10 cellular contexts compared by ENCODE assay signal in the genomic region with DNA sequence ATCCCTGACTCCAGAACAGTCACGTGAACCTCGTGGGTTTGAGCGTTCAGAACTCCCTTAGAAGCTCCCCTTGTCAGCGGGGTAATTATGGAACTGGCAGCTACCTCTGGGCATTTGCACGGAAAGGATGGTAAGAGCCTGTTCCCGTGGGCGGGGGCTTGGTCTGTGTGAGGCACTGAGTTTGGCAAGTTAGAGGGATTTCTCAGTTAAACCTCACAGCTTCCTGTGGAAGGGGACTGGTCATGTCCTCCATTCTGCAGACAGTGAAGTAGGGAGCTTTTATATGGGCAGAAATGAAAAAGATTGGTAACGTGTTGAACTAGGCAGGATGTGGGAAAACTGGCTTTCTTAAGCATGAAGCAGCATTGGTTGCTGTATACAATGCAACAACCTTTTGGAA. TPM values are rescaled to one million over a fixed set of nuclear protein-coding genes. Genes with fewer than 3 reads are reported as not detected.
DNase-seq lines count a peak whose midpoint lies in the region; ATAC-seq and TF ChIP-seq lines count a peak whose summit lies in the region.
"Had no signal": no experiment of that assay in that cellular context is flagged by ENCODE, and none has a peak within 500 bp of the region (broad histone marks: within the 10 kb centered on the region; RNA-seq: fewer than 3 reads in every experiment).

No MANE protein-coding gene starts in this region.

- no peaks in the 10 kb centered on the region for H3K27me3 ChIP-seq in rectal smooth muscle tissue (ENCODE audit: control insufficient read depth, insufficient read depth, low read length)

- peaks cover 26% of the 10 kb centered on the region for H3K4me1 ChIP-seq in rectal smooth muscle tissue (ENCODE audit: control insufficient read depth, insufficient read depth, low read length)

- peak overlapping the region; percentile 13 for H3K4me3 ChIP-seq in GM12875 (ENCODE audit: low read depth, low read length)
- no peak overlapping the region for H3K4me3 ChIP-seq in rectal smooth muscle tissue (ENCODE audit: low read length)

- no peak for TF ChIP-seq CTCF in GM12875 (IDR thresholded peaks at IDR 0.05; ENCODE audit: borderline replicate concordance, insufficient read depth, low read depth, low read length)

- H3K27ac Mint-ChIP-seq in activated naive CD4-positive, alpha-beta T cell treated with anti-CD3 and anti-CD28 coated beads, Interleukin-2, amount 50 U/mL, for 72 hours: no peak overlapping the region

- no peaks in the 10 kb centered on the region for H3K9me3 Mint-ChIP-seq in activated naive CD4-positive, alpha-beta T cell treated with anti-CD3 and anti-CD28 coated beads, Interleukin-2, amount 50 U/mL, for 72 hours

- peak in 1 of 2 donors; percentile 27 for DNase-seq in activated naive CD4-positive, alpha-beta T cell treated with anti-CD3 and anti-CD28 coated beads, Interleukin-2, amount 50 U/mL, for 72 hours (ENCODE audit: low spot score in 2 of 2)
- DNase-seq in H4 (ENCODE audit: low spot score): no peak
- DNase-seq in NCI-H2196 (lab: John Stamatoyannopoulos, UW; ENCODE audit: unreplicated experiment): no peak
- no peak for DNase-seq in LoVo (ENCODE audit: low spot score)
- DNase-seq: NCI-H226 had no signal

- H3K27ac ChIP-seq in rectal smooth muscle tissue (ENCODE audit: low read depth, low read length): peak overlapping the region; percentile 40

- H3K36me3 ChIP-seq in rectal smooth muscle tissue (ENCODE audit: control insufficient read depth, insufficient read depth, low read length): no peaks in the 10 kb centered on the region

- no peaks in the 10 kb centered on the region for H3K36me3 Mint-ChIP-seq in activated naive CD4-positive, alpha-beta T cell treated with anti-CD3 and anti-CD28 coated beads, Interleukin-2, amount 50 U/mL, for 72 hours

- no peak overlapping the region for H3K9ac ChIP-seq in rectal smooth muscle tissue (ENCODE audit: low read length)

- ATAC-seq in HG03520 (IDR thresholded peaks at IDR 0.05; ENCODE audit: unreplicated experiment) (peak; percentile 23), GM19328 (IDR thresholded peaks at IDR 0.05; ENCODE audit: unreplicated experiment) (no peak)
- ATAC-seq in activated naive CD4-positive, alpha-beta T cell treated with anti-CD3 and anti-CD28 coated beads, Interleukin-2, amount 50 U/mL, for 72 hours: peak; percentile 83 to 93

RNA-seq across cellular contexts. Expression of gene PALD1, which starts 16.0 kb away (rescaled TPM):
- 1 to 10 TPM in 1 of 2 donors, under 1 TPM in 1; 0.20 to 4.8 TPM for total RNA-seq in activated naive CD4-positive, alpha-beta T cell treated with anti-CD3 and anti-CD28 coated beads, Interleukin-2, amount 50 U/mL, for 72 hours
- 1.3 and 3.0 TPM in 2 replicates for total RNA-seq in H4 (2014; rRNA removed; shearing (Covaris generic))

RNA-seq across cellular contexts. Expression of gene NODAL, which starts 53.1 kb away (rescaled TPM):
- not detected for total RNA-seq in activated naive CD4-positive, alpha-beta T cell treated with anti-CD3 and anti-CD28 coated beads, Interleukin-2, amount 50 U/mL, for 72 hours
- total RNA-seq in H4 (2014; rRNA removed; shearing (Covaris generic)): not detected in 2 replicates
- total RNA-seq: kidney had no signal
